ENCODE assay signal across 1 cellular context in genomic region chr11:68469122-68469521, GRCh38.
TF ChIP-seq lines count a peak whose summit lies in the region.

No MANE protein-coding gene starts in this region.

TF ChIP-seq in HepG2, 621 proteins besides CTCF, POLR2A, EP300 and RAD21 (continued from another document and continues in another):
- TF ChIP-seq RERE (CRISPR knock-in tag; IDR thresholded peaks at IDR 0.05; ENCODE audit: low read depth) (no peak), ATRX (CRISPR knock-in tag; IDR thresholded peaks at IDR 0.05; ENCODE audit: borderline replicate concordance) (no peak), HNF1A (IDR thresholded peaks at IDR 0.05; ENCODE audit: low read depth) (0 out of 2 replicates have a peak, but pooled peaks have one; percentile 21), HNF1A (CRISPR knock-in tag; IDR thresholded peaks at IDR 0.05; ENCODE audit: borderline replicate concordance) (no peak), ZKSCAN1 (IDR thresholded peaks at IDR 0.05; ENCODE audit: low read length) (no peak), IKZF1 (IDR thresholded peaks at IDR 0.05) (no peak), NR2F2 (IDR thresholded peaks at IDR 0.05; ENCODE audit: borderline replicate concordance, low read depth) (peak; percentile 40; the same call in 1 of the 2 replicates), ZFAT (CRISPR knock-in tag; conservative IDR thresholded peaks at IDR 0.05) (no peak), MAFG (CRISPR knock-in tag; IDR thresholded peaks at IDR 0.05) (no peak), IRF9 (CRISPR knock-in tag; IDR thresholded peaks at IDR 0.05; ENCODE audit: borderline replicate concordance) (no peak), ZNF12 (CRISPR knock-in tag; IDR thresholded peaks at IDR 0.05) (no peak), PHF21A (CRISPR knock-in tag; IDR thresholded peaks at IDR 0.05) (peak; percentile 61), KLF16 (CRISPR knock-in tag; IDR thresholded peaks at IDR 0.05) (peak in 1 of 2 experiments; percentile 30; a peak in 1 of 4 replicates), GMEB1 (CRISPR knock-in tag; IDR thresholded peaks at IDR 0.05; ENCODE audit: borderline replicate concordance) (no peak), REPIN1 (CRISPR knock-in tag; IDR thresholded peaks at IDR 0.05; ENCODE audit: borderline replicate concordance, low read depth) (no peak), MBNL3 (CRISPR knock-in tag; conservative IDR thresholded peaks at IDR 0.05) (no peak), SOX6 (IDR thresholded peaks at IDR 0.05) (no peak), SOX6 (CRISPR knock-in tag; IDR thresholded peaks at IDR 0.05) (peak; percentile 88), PPARG (CRISPR knock-in tag; conservative IDR thresholded peaks at IDR 0.05) (no peak), GPBP1L1 (CRISPR knock-in tag; IDR thresholded peaks at IDR 0.05) (no peak), TIGD3 (CRISPR knock-in tag; IDR thresholded peaks at IDR 0.05; ENCODE audit: borderline replicate concordance) (no peak), HMG20A (CRISPR knock-in tag; IDR thresholded peaks at IDR 0.05; ENCODE audit: borderline replicate concordance) (peak; percentile 22; the same call in 1 of the 2 replicates), PRDM10 (CRISPR knock-in tag; IDR thresholded peaks at IDR 0.05; ENCODE audit: low read depth) (no peak), TAF15 (IDR thresholded peaks at IDR 0.05; ENCODE audit: low read depth, low read length, poor library complexity, severe bottlenecking) (no peak), ZNF773 (CRISPR knock-in tag; IDR thresholded peaks at IDR 0.05; ENCODE audit: borderline replicate concordance) (no peak), SALL1 (CRISPR knock-in tag; IDR thresholded peaks at IDR 0.05) (no peak; the same call in 1 of the 2 replicates), NCOA5 (CRISPR knock-in tag; IDR thresholded peaks at IDR 0.05) (no peak), ZFP91 (CRISPR knock-in tag; IDR thresholded peaks at IDR 0.05; ENCODE audit: borderline replicate concordance) (no peak), ZNF678 (CRISPR knock-in tag; IDR thresholded peaks at IDR 0.05) (no peak), BRD4 (CRISPR knock-in tag; IDR thresholded peaks at IDR 0.05) (no peak), KLF15 (CRISPR knock-in tag; IDR thresholded peaks at IDR 0.05; ENCODE audit: borderline replicate concordance) (no peak), MATR3 (CRISPR knock-in tag; IDR thresholded peaks at IDR 0.05) (no peak), ZNF343 (CRISPR knock-in tag; IDR thresholded peaks at IDR 0.05) (no peak), IKZF4 (CRISPR knock-in tag; IDR thresholded peaks at IDR 0.05; ENCODE audit: borderline replicate concordance, low read depth, not compliant biosample characterization) (no peak), EHMT2 (IDR thresholded peaks at IDR 0.05; ENCODE audit: borderline replicate concordance, low read depth, low read length) (no peak), SKI (IDR thresholded peaks at IDR 0.05; ENCODE audit: partially characterized antibody) (peak; percentile 90), ZSCAN31 (CRISPR knock-in tag; IDR thresholded peaks at IDR 0.05; ENCODE audit: low read depth) (no peak), SAP130 (CRISPR knock-in tag; IDR thresholded peaks at IDR 0.05; ENCODE audit: low read depth) (peak; percentile 40), ESRRA (CRISPR knock-in tag; IDR thresholded peaks at IDR 0.05; ENCODE audit: low read depth) (no peak), PRPF4 (IDR thresholded peaks at IDR 0.05; ENCODE audit: low read depth, low read length, poor library complexity, severe bottlenecking) (no peak), CENPBD1 (CRISPR knock-in tag; IDR thresholded peaks at IDR 0.05; ENCODE audit: borderline replicate concordance, low read depth) (no peak)
